In the genomic region with DNA sequence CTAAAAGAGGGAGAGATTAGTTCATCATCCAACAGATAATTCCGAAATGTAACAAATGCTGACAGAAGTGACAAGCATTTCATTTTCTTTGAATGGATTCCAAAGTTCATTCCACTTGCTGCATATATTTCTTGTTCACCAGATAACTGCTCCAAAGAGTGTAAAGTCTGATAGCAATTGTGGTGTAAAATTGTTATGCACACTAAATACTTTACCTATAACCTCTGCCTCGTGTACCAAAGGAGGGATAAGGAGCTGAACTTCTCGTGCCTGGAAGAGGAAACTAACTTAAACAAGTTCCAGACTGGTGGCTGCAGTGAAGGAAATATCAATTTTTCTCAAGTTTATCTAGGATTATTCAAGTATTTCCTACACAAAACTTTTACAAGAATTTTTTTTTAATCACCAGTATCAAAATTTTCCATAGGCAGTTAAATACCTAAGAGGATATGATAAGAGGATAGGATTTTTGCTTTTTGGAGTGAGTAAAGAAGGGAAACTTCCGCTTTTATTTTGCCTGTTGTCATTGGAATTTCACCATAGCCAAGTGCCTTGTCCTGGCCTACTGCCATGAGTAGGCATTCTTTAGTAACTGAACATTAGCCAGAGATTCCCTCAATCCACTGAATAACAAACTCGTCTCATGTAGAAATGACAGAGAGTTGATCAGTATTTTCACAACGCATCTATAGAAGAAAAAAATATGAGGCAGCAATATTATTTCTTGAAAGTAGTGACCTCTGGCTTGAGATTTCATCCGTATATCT, we compare ENCODE assay signal across 3 cellular contexts.
A peak's percentile ranks its signal among the peaks of the same experiment; 100 is the strongest.
TF ChIP-seq lines count a peak whose summit lies in the region.

No MANE protein-coding gene starts in this region.

TF ChIP-seq in liver, 16 proteins besides CTCF, POLR2A, EP300 and RAD21:
- no peak for TF ChIP-seq MAX (IDR thresholded peaks at IDR 0.05)
- no peak for TF ChIP-seq FOXA1 (IDR thresholded peaks at IDR 0.05)
- no peak for TF ChIP-seq NR2F2 (IDR thresholded peaks at IDR 0.05)
- TF ChIP-seq GABPA (IDR thresholded peaks at IDR 0.05 in 1 of 2, conservative IDR thresholded peaks at IDR 0.05 in 1 of 2), result no peak
- no peak for TF ChIP-seq FOXA2 (IDR thresholded peaks at IDR 0.05)
- no peak for TF ChIP-seq ZBTB33 (IDR thresholded peaks at IDR 0.05)
- TF ChIP-seq ATF3 (IDR thresholded peaks at IDR 0.05), result no peak
- no peak for TF ChIP-seq RXRA (IDR thresholded peaks at IDR 0.05)
- TF ChIP-seq HNF4G (IDR thresholded peaks at IDR 0.05), result no peak
- TF ChIP-seq YY1 (IDR thresholded peaks at IDR 0.05), result no peak
- no peak for TF ChIP-seq EGR1 (IDR thresholded peaks at IDR 0.05; ENCODE audit: low read depth in 2 of 2)
- TF ChIP-seq TAF1 (conservative IDR thresholded peaks at IDR 0.05), result no peak
- no peak for TF ChIP-seq JUND (IDR thresholded peaks at IDR 0.05)
- peak; percentile 8 for TF ChIP-seq SP1 (IDR thresholded peaks at IDR 0.05)
- peak in 1 of 2 donors; percentile 2 for TF ChIP-seq HNF4A (conservative IDR thresholded peaks at IDR 0.05)
- TF ChIP-seq, protein P1, sequence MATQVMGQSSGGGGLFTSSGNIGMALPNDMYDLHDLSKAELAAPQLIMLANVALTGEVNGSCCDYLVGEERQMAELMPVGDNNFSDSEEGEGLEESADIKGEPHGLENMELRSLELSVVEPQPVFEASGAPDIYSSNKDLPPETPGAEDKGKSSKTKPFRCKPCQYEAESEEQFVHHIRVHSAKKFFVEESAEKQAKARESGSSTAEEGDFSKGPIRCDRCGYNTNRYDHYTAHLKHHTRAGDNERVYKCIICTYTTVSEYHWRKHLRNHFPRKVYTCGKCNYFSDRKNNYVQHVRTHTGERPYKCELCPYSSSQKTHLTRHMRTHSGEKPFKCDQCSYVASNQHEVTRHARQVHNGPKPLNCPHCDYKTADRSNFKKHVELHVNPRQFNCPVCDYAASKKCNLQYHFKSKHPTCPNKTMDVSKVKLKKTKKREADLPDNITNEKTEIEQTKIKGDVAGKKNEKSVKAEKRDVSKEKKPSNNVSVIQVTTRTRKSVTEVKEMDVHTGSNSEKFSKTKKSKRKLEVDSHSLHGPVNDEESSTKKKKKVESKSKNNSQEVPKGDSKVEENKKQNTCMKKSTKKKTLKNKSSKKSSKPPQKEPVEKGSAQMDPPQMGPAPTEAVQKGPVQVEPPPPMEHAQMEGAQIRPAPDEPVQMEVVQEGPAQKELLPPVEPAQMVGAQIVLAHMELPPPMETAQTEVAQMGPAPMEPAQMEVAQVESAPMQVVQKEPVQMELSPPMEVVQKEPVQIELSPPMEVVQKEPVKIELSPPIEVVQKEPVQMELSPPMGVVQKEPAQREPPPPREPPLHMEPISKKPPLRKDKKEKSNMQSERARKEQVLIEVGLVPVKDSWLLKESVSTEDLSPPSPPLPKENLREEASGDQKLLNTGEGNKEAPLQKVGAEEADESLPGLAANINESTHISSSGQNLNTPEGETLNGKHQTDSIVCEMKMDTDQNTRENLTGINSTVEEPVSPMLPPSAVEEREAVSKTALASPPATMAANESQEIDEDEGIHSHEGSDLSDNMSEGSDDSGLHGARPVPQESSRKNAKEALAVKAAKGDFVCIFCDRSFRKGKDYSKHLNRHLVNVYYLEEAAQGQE (IDR thresholded peaks at IDR 0.05), result no peak
TF ChIP-seq in liver: peak in this region for 2.

TF ChIP-seq in HepG2, 621 proteins besides CTCF, POLR2A, EP300 and RAD21:
- TF ChIP-seq ZNF746 (CRISPR knock-in tag; IDR thresholded peaks at IDR 0.05) (no peak), ZNF335 (CRISPR knock-in tag; IDR thresholded peaks at IDR 0.05) (no peak), SMARCC2 (IDR thresholded peaks at IDR 0.05) (no peak), LCORL (IDR thresholded peaks at IDR 0.05) (no peak), LCORL (CRISPR knock-in tag; IDR thresholded peaks at IDR 0.05) (no peak), GMEB2 (CRISPR knock-in tag; IDR thresholded peaks at IDR 0.05; ENCODE audit: low read depth) (no peak), ZNF878 (CRISPR knock-in tag; IDR thresholded peaks at IDR 0.05) (no peak), PHF20 (CRISPR knock-in tag; IDR thresholded peaks at IDR 0.05) (no peak), RAD51 (IDR thresholded peaks at IDR 0.05; ENCODE audit: borderline replicate concordance) (no peak), HNRNPL (IDR thresholded peaks at IDR 0.05; ENCODE audit: low read depth, low read length) (no peak)
- TF ChIP-seq, protein P2, sequence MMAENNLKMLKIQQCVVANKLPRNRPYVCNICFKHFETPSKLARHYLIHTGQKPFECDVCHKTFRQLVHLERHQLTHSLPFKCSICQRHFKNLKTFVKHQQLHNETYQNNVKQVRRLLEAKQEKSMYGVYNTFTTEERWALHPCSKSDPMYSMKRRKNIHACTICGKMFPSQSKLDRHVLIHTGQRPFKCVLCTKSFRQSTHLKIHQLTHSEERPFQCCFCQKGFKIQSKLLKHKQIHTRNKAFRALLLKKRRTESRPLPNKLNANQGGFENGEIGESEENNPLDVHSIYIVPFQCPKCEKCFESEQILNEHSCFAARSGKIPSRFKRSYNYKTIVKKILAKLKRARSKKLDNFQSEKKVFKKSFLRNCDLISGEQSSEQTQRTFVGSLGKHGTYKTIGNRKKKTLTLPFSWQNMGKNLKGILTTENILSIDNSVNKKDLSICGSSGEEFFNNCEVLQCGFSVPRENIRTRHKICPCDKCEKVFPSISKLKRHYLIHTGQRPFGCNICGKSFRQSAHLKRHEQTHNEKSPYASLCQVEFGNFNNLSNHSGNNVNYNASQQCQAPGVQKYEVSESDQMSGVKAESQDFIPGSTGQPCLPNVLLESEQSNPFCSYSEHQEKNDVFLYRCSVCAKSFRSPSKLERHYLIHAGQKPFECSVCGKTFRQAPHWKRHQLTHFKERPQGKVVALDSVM (CRISPR knock-in tag; IDR thresholded peaks at IDR 0.05), result no peak

TF ChIP-seq in endothelial cell of umbilical vein, 7 proteins besides CTCF, POLR2A, EP300 and RAD21:
- TF ChIP-seq GATA2 (IDR thresholded peaks at IDR 0.05; ENCODE audit: insufficient read depth, insufficient read length, low read depth, low read length) (no peak), POLR2AphosphoS5 (IDR thresholded peaks at IDR 0.05; ENCODE audit: insufficient read depth, low read depth, low read length) (no peak), JUN (IDR thresholded peaks at IDR 0.05; ENCODE audit: borderline replicate concordance, insufficient read depth, insufficient read length, low read depth) (no peak), MYC (IDR thresholded peaks at IDR 0.05; ENCODE audit: low read depth, low read length) (no peak), MAX (IDR thresholded peaks at IDR 0.05; ENCODE audit: insufficient read depth, insufficient read length) (no peak), EZH2 (IDR thresholded peaks at IDR 0.05; ENCODE audit: borderline replicate concordance, low read depth, low read length, severe bottlenecking) (no peak), FOS (IDR thresholded peaks at IDR 0.05; ENCODE audit: borderline replicate concordance, insufficient read depth, low read length) (no peak)
